ENCODE assay signal across 22 cellular contexts in the genomic region with DNA sequence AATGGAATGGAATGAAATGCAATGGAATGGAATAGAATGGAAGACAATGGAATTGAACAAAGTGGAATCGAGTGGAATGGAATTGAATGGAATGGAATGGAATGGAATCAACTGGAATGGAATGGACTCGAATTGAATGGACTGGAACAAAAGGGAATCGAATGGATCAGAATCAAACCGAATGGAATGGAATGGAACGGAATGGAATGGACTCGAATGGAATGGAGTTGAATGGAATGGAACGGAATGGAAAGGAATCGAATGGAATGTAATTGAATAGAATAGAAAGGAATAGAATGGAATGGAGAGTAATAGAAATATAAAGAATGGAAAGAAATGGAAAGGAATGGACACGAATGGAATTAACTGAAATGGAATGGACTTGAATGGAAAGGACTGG.
DNase-seq lines count a peak whose midpoint lies in the region; TF ChIP-seq lines count a peak whose summit lies in the region.
"Had no signal": no experiment of that assay in that cellular context is flagged by ENCODE, and none has a peak within 500 bp of the region (broad histone marks: within the 10 kb centered on the region; RNA-seq: fewer than 3 reads in every experiment).

No MANE protein-coding gene starts in this region.

- no peak overlapping the region for H3K27ac Mint-ChIP-seq in activated naive CD4-positive, alpha-beta T cell treated with anti-CD3 and anti-CD28 coated beads for 36 hours
- H3K27ac Mint-ChIP-seq: activated naive CD8-positive, alpha-beta T cell treated with anti-CD3 and anti-CD28 coated beads for 36 hours; CD14-positive monocyte; natural killer cell; T-cell had no signal

- 80% methylated on average over 9 of the region's 9 CpGs for WGBS in hepatocyte (ENCODE audit: low lambda C conversion rate, missing lambda C conversion rate)

- no peak overlapping the region for H2AFZ ChIP-seq in hepatocyte

- H3K36me3 Mint-ChIP-seq in activated naive CD4-positive, alpha-beta T cell treated with anti-CD3 and anti-CD28 coated beads for 36 hours (ENCODE audit: low read depth) = no peaks in the 10 kb centered on the region
- H3K36me3 Mint-ChIP-seq: activated naive CD8-positive, alpha-beta T cell treated with anti-CD3 and anti-CD28 coated beads for 36 hours; CD14-positive monocyte; natural killer cell; T-cell had no signal

- no peaks in the 10 kb centered on the region for H3K36me3 ChIP-seq in hepatocyte (replicated peaks; ENCODE audit: insufficient read depth, low read depth)
- H3K36me3 ChIP-seq: esophagus squamous epithelium had no signal

- H3K27me3 ChIP-seq in hepatocyte = no peaks in the 10 kb centered on the region
- H3K27me3 ChIP-seq: esophagus squamous epithelium had no signal

- H3K4me1 ChIP-seq in hepatocyte (ENCODE audit: insufficient read depth) = no peaks in the 10 kb centered on the region
- H3K4me1 ChIP-seq: esophagus squamous epithelium had no signal

- H3K27ac ChIP-seq in hepatocyte = no peak overlapping the region
- H3K27ac ChIP-seq: esophagus squamous epithelium had no signal

- no peak overlapping the region for H3K4me3 Mint-ChIP-seq in activated naive CD4-positive, alpha-beta T cell treated with anti-CD3 and anti-CD28 coated beads for 36 hours
- H3K4me3 Mint-ChIP-seq: activated naive CD8-positive, alpha-beta T cell treated with anti-CD3 and anti-CD28 coated beads for 36 hours; activated T-cell treated with anti-CD3 and anti-CD28 coated beads, Interleukin-2, amount 50 U/mL, for 4 hours; CD14-positive monocyte; natural killer cell; T-cell had no signal

- H3K4me2 ChIP-seq in hepatocyte = no peak overlapping the region

- CTCF ChIA-PET in activated naive CD4-positive, alpha-beta T cell treated with anti-CD3 and anti-CD28 coated beads for 36 hours (lab: Charles Lee) = no interaction called here

- H3K9me3 ChIP-seq in hepatocyte (ENCODE audit: low read depth) = no peaks in the 10 kb centered on the region

- no peaks in the 10 kb centered on the region for H3K9me2 ChIP-seq in hepatocyte (replicated peaks; ENCODE audit: insufficient read depth)

- TF ChIP-seq CTCF in hepatocyte (IDR thresholded peaks at IDR 0.05; ENCODE audit: poor library complexity) = no peak

- no peaks in the 10 kb centered on the region for H3K79me2 ChIP-seq in hepatocyte

- intact Hi-C loops in activated naive CD4-positive, alpha-beta T cell treated with anti-CD3 and anti-CD28 coated beads for 36 hours (cut with micrococcal nuclease) = no loop called here

- no peaks in the 10 kb centered on the region for H3K4me1 Mint-ChIP-seq in activated naive CD4-positive, alpha-beta T cell treated with anti-CD3 and anti-CD28 coated beads for 36 hours (ENCODE audit: low read depth)
- H3K4me1 Mint-ChIP-seq: activated naive CD8-positive, alpha-beta T cell treated with anti-CD3 and anti-CD28 coated beads for 36 hours; CD14-positive monocyte; natural killer cell; T-cell had no signal

- H3K4me3 ChIP-seq in hepatocyte = no peak overlapping the region
- H3K4me3 ChIP-seq: esophagus squamous epithelium had no signal

- no peaks in the 10 kb centered on the region for H3K27me3 Mint-ChIP-seq in activated naive CD4-positive, alpha-beta T cell treated with anti-CD3 and anti-CD28 coated beads for 36 hours (ENCODE audit: low read depth)
- H3K27me3 Mint-ChIP-seq: activated naive CD8-positive, alpha-beta T cell treated with anti-CD3 and anti-CD28 coated beads for 36 hours; T-cell had no signal

- DNase-seq in A172 (ENCODE audit: low spot score) = peak; percentile 13
- DNase-seq in NAMALWA (ENCODE audit: low spot score) = peak; percentile 15
- DNase-seq in dermis microvascular lymphatic vessel endothelial cell (ENCODE audit: low read depth in 2 of 2) = peak; percentile 6 to 27
- peak; percentile 5 for DNase-seq in hepatocyte (ENCODE audit: low spot score)
- DNase-seq in activated naive CD4-positive, alpha-beta T cell treated with anti-CD3 and anti-CD28 coated beads for 36 hours = no peak
- no peak for DNase-seq in central memory CD4-positive, alpha-beta T cell
- no peak for DNase-seq in D341Med (ENCODE audit: low spot score)
- DNase-seq in midbrain (lab: John Stamatoyannopoulos, UW) = no peak
- DNase-seq: activated CD4-positive, alpha-beta T cell treated with anti-CD3 and anti-CD28 coated beads, Interleukin-2, amount 50 U/mL, for 48 hours; activated naive CD8-positive, alpha-beta T cell treated with anti-CD3 and anti-CD28 coated beads for 36 hours; activated T-cell treated with anti-CD3 and anti-CD28 coated beads, Interleukin-2, amount 50 U/mL, for 4 hours; DMS53; esophagus squamous epithelium; KBM-7; natural killer cell; NCI-H146; NCI-H226; NK-92 treated with Interleukin-12 subunit alpha and Interleukin-12 subunit beta, amount 100 ng/mL, for 24 hours; stimulated activated CD4-positive, alpha-beta T cell treated with anti-CD3 and anti-CD28 coated beads, Interleukin-15, amount 100 ng/mL, for 24 hours; stimulated activated naive CD8-positive, alpha-beta T cell treated with anti-CD3 and anti-CD28 coated beads, Interleukin-15, Interleukin-2, amounts not matched to agents 100 U/mL and 50 U/mL, for 24 hours; T-cell had no signal

- H4K20me1 ChIP-seq in hepatocyte (ENCODE audit: insufficient read depth, poor library complexity, severe bottlenecking) = no peaks in the 10 kb centered on the region

- H3K9me3 Mint-ChIP-seq in activated naive CD4-positive, alpha-beta T cell treated with anti-CD3 and anti-CD28 coated beads for 36 hours = no peaks in the 10 kb centered on the region
- H3K9me3 Mint-ChIP-seq: activated naive CD8-positive, alpha-beta T cell treated with anti-CD3 and anti-CD28 coated beads for 36 hours; activated T-cell treated with anti-CD3 and anti-CD28 coated beads, Interleukin-2, amount 50 U/mL, for 4 hours; CD14-positive monocyte; natural killer cell; T-cell had no signal

Comparison
In these comparisons a context has a peak if more than half of its experiments do, and no peak if none do; other contexts are left out.
1. DNase-seq: peak in A172 (single experiment), NAMALWA (single experiment), dermis microvascular lymphatic vessel endothelial cell (2 of 2) and hepatocyte (single experiment); none in activated naive CD4-positive, alpha-beta T cell treated with anti-CD3 and anti-CD28 coated beads for 36 hours (single experiment), central memory CD4-positive, alpha-beta T cell (single experiment), D341Med (single experiment) and midbrain (single experiment).